ENCODE assay signal across 1 cellular context in the genomic region with DNA sequence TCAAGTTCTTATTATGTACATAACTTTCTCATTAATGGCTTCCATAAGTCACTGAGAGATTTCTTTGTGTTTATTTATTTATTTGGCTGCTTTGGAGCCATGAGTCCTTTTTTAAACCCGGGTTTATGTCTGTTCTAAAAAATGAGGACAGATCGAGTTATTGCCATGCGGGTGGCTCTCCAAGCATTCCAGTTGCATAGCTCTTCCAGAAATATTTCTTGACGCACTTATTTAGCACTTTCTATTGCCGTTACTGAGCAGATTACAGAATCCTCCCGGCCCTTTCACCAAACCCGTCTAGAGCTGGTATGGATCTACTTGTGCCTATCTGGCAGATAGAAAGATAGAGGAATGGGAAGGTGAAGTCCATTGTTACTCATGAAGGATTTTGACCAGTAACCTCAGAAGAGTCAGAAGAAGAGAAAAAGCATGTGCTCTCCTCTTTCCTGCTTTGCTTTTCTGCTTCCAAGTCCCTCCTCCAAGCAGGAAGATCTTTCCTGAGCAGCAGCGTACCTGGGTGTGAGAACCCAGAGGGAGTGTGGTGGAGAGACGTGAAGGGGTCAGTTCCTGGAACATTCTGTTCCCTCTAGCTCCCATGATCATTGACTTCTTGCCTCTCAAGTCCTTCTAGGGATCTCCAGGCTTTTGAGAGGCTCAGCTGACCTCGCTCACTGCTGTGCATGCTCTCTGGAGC.
TF ChIP-seq lines count a peak whose summit lies in the region.

No MANE protein-coding gene starts in this region.

TF ChIP-seq in GM23338, 12 proteins besides CTCF, POLR2A, EP300 and RAD21 (continued from another document):
- TF ChIP-seq ZNF462 (CRISPR knock-in tag; IDR thresholded peaks at IDR 0.05) (no peak), EZH2phosphoT487 (IDR thresholded peaks at IDR 0.05; ENCODE audit: unreplicated experiment) (no peak), NANOG (IDR thresholded peaks at IDR 0.05; ENCODE audit: borderline replicate concordance) (no peak), EZH2 (IDR thresholded peaks at IDR 0.05; ENCODE audit: low read depth, unreplicated experiment) (no peak), STAT1 (IDR thresholded peaks at IDR 0.05; ENCODE audit: unreplicated experiment) (no peak), REST (IDR thresholded peaks at IDR 0.05; ENCODE audit: unreplicated experiment) (no peak), POLR2AphosphoS5 (IDR thresholded peaks at IDR 0.05; ENCODE audit: low read depth) (no peak)
- TF ChIP-seq, protein P1, sequence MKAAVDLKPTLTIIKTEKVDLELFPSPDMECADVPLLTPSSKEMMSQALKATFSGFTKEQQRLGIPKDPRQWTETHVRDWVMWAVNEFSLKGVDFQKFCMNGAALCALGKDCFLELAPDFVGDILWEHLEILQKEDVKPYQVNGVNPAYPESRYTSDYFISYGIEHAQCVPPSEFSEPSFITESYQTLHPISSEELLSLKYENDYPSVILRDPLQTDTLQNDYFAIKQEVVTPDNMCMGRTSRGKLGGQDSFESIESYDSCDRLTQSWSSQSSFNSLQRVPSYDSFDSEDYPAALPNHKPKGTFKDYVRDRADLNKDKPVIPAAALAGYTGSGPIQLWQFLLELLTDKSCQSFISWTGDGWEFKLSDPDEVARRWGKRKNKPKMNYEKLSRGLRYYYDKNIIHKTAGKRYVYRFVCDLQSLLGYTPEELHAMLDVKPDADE (IDR thresholded peaks at IDR 0.05) = no peak
TF ChIP-seq in GM23338: peak in this region for 0.
